ENCODE assay signal across 7 cellular contexts in the genomic region with DNA sequence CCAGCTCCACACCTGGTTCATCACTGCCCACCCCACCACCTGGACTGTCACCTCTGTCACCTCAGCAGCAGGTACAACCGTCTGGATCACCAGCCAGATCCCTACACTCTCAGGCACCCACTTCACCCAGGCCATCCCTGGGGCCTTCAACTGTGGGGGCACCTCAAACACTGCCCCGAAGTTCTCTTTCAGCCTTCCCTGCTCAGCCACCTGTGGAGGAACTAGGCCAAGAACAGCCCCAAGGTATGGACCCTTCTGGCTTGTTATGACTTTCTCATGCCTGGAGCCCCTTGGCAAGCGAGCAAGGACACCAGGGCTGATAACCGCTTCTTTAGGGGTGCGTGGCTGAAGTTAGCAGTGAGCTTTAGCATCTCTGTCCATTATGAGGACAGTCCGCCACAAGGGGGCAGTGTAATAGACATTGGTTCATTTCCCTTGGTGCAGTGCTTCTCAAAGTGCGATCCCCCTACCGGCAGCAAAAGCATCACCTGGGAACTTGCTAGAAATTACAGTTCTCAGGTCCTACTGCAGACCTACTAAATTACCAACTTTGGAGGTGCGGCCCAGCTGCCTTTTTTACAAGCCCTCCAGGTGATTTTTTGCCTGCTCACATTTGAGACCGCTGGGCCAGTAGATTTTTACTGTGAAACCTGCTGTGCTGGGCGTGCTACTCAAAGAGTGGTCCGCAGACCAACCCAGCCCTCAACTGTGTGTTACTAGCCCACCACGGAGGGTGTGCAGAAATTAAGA. TPM values are rescaled to one million over a fixed set of nuclear protein-coding genes. Genes with fewer than 3 reads are reported as not detected.
DNase-seq lines count a peak whose midpoint lies in the region; ATAC-seq and TF ChIP-seq lines count a peak whose summit lies in the region.

No MANE protein-coding gene starts in this region.

- peak; percentile 86 for TF ChIP-seq CTCF in GM13976 (IDR thresholded peaks at IDR 0.05; ENCODE audit: borderline replicate concordance, control extremely low read depth, extremely low read depth, insufficient read depth, missing control alignments)
- TF ChIP-seq CTCF in colonic mucosa (IDR thresholded peaks at IDR 0.05), result peak; percentile 94
- TF ChIP-seq CTCF in liver (IDR thresholded peaks at IDR 0.05; ENCODE audit: low read depth, low read length, missing input control), result peak; percentile 97

- H3K9me3 ChIP-seq in colonic mucosa (no peaks in the 10 kb centered on the region), liver (ENCODE audit: control insufficient read depth in 4 of 4, low read length in 3 of 4) (no peaks in the 10 kb centered on the region)

- peak; percentile 89 for DNase-seq in GM13976 (ENCODE audit: low spot score)
- peak; percentile 94 for DNase-seq in NCI-H69 (lab: John Stamatoyannopoulos, UW)
- DNase-seq in activated CD4-positive, alpha-beta T cell treated with anti-CD3 and anti-CD28 coated beads for 4 hours, result peak; percentile 93 to 98
- DNase-seq in colonic mucosa, result peak; percentile 96
- peak; percentile 87 to 96 (median 91) for DNase-seq in stimulated activated CD4-positive, alpha-beta T cell treated with anti-CD3 and anti-CD28 coated beads, TNF-alpha, amount 100 ng/mL, for 24 hours (ENCODE audit: low read depth in 3 of 3)

- H3K27me3 ChIP-seq in colonic mucosa, result no peaks in the 10 kb centered on the region
- no peaks in the 10 kb centered on the region for H3K27me3 ChIP-seq in liver (ENCODE audit: control insufficient read depth in 4 of 4, insufficient read depth in 4 of 4, low read length in 3 of 4)

- TF ChIP-seq RAD21 in liver (IDR thresholded peaks at IDR 0.05), result peak; percentile 87 to 90

- H3K27ac ChIP-seq in colonic mucosa (no peak overlapping the region), liver (ENCODE audit: low read depth in 1 of 2, low read length in 2 of 2) (no peak overlapping the region)

- peak; percentile 77 for ATAC-seq in HG03442 (IDR thresholded peaks at IDR 0.05; ENCODE audit: unreplicated experiment)

- H3K4me1 ChIP-seq in colonic mucosa (no peaks in the 10 kb centered on the region), liver (ENCODE audit: control insufficient read depth in 4 of 4, insufficient read depth in 4 of 4, low read length in 3 of 4) (no peaks in the 10 kb centered on the region)

- intact Hi-C loops in colonic mucosa (cut with DNase I), result loop anchor here (5.0 to 10.0 kb wide), 2 partner anchors 55 to 178 kb away; no protein-coding TSS in a partner anchor

- in situ Hi-C loops in GM13976 (cut with MboI; ENCODE audit: low sequenced_read_pairs, unreplicated experiment), result no loop called here

- 32% methylated on average over 13 of the region's 13 CpGs for WGBS in liver

- H3K9ac ChIP-seq in colonic mucosa (ENCODE audit: low read depth in 2 of 2, low read length in 2 of 2) (no peak overlapping the region), liver (ENCODE audit: low read depth in 1 of 2, low read length in 2 of 2) (no peak overlapping the region)

- H3K4me3 ChIP-seq in colonic mucosa (no peak overlapping the region), liver (ENCODE audit: low read depth in 1 of 3, low read length in 3 of 3) (no peak overlapping the region)

- H3K36me3 ChIP-seq in colonic mucosa (no peaks in the 10 kb centered on the region), liver (ENCODE audit: control insufficient read depth in 4 of 4, insufficient read depth in 3 of 4, low read depth in 1 of 4, low read length in 3 of 4) (no peaks in the 10 kb centered on the region)

TF ChIP-seq in liver, 16 proteins besides CTCF, POLR2A, EP300 and RAD21:
- TF ChIP-seq NR2F2 (IDR thresholded peaks at IDR 0.05), result no peak
- TF ChIP-seq FOXA2 (IDR thresholded peaks at IDR 0.05), result no peak
- no peak for TF ChIP-seq RXRA (IDR thresholded peaks at IDR 0.05)
- TF ChIP-seq, protein P1, sequence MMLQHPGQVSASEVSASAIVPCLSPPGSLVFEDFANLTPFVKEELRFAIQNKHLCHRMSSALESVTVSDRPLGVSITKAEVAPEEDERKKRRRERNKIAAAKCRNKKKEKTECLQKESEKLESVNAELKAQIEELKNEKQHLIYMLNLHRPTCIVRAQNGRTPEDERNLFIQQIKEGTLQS (IDR thresholded peaks at IDR 0.05), result no peak
- TF ChIP-seq FOXA1 (IDR thresholded peaks at IDR 0.05), result no peak
- no peak for TF ChIP-seq JUND (IDR thresholded peaks at IDR 0.05)
- TF ChIP-seq, protein P2, sequence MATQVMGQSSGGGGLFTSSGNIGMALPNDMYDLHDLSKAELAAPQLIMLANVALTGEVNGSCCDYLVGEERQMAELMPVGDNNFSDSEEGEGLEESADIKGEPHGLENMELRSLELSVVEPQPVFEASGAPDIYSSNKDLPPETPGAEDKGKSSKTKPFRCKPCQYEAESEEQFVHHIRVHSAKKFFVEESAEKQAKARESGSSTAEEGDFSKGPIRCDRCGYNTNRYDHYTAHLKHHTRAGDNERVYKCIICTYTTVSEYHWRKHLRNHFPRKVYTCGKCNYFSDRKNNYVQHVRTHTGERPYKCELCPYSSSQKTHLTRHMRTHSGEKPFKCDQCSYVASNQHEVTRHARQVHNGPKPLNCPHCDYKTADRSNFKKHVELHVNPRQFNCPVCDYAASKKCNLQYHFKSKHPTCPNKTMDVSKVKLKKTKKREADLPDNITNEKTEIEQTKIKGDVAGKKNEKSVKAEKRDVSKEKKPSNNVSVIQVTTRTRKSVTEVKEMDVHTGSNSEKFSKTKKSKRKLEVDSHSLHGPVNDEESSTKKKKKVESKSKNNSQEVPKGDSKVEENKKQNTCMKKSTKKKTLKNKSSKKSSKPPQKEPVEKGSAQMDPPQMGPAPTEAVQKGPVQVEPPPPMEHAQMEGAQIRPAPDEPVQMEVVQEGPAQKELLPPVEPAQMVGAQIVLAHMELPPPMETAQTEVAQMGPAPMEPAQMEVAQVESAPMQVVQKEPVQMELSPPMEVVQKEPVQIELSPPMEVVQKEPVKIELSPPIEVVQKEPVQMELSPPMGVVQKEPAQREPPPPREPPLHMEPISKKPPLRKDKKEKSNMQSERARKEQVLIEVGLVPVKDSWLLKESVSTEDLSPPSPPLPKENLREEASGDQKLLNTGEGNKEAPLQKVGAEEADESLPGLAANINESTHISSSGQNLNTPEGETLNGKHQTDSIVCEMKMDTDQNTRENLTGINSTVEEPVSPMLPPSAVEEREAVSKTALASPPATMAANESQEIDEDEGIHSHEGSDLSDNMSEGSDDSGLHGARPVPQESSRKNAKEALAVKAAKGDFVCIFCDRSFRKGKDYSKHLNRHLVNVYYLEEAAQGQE (IDR thresholded peaks at IDR 0.05), result no peak
- TF ChIP-seq EGR1 (IDR thresholded peaks at IDR 0.05; ENCODE audit: low read depth in 2 of 2), result no peak
- no peak for TF ChIP-seq HNF4G (IDR thresholded peaks at IDR 0.05)

RNA-seq across cellular contexts. Expression of a gene that starts 32.5 kb away (rescaled TPM):
- total RNA-seq in colonic mucosa (under 1 TPM; 0.35 TPM), liver (under 1 TPM; 0.08 to 0.14 TPM)
- polyA plus RNA-seq in liver, result under 1 TPM in 1 of 2 donors, not detected in 1; 0.07 TPM

RNA-seq across cellular contexts. Expression of a gene that starts 34.3 kb away (rescaled TPM):
- total RNA-seq in colonic mucosa (1 to 10 TPM; 4.7 to 7.8 TPM), liver (not detected)
- polyA plus RNA-seq in liver, result not detected

Comparison
In these comparisons a context has a peak if more than half of its experiments do, and no peak if none do; other contexts are left out.
1. RNA of a gene that starts 34.3 kb away (total RNA-seq): 4.7 to 7.8 TPM in colonic mucosa; not detected in liver; every median in the first group is over 4 times any median in the second.
2. Peak in every context shown above with its lines, with median percentiles within 50 percentile points of each other: DNase-seq and CTCF ChIP-seq.